In genomic region chrX:40267334-40268118, GRCh38 we compare ENCODE assay signal across 8 cellular contexts.
DNase-seq lines count a peak whose midpoint lies in the region; ATAC-seq and TF ChIP-seq lines count a peak whose summit lies in the region.

No MANE protein-coding gene starts in this region.

- peak overlapping the region in 6 of 8 donors; percentile 51 to 78 (median 72) for H3K27ac ChIP-seq in spleen

- peak overlapping the region; percentile 79 for H3K4me3 Mint-ChIP-seq in activated T-cell treated with anti-CD3 and anti-CD28 coated beads, Interleukin-2, amount 50 U/mL, for 4 hours
- peak overlapping the region; percentile 76 for H3K4me3 Mint-ChIP-seq in T-helper 17 cell

- no peaks in the 10 kb centered on the region for H3K9me3 Mint-ChIP-seq in activated T-cell treated with anti-CD3 and anti-CD28 coated beads, Interleukin-2, amount 50 U/mL, for 4 hours

- intact Hi-C loops in left cardiac atrium (cut with DNase I) = loop anchor here in 1 of 2 donors (5.0 to 10.0 kb wide), 5 partner anchors 93 to 533 kb away; partner anchors contain the start of gene BCOR
- intact Hi-C loops in spleen (cut with DNase I; ENCODE audit: low total_unique reads) = no loop called here

- no peaks in the 10 kb centered on the region for H3K36me3 ChIP-seq in spleen

- no peak for DNase-seq in activated T-cell treated with anti-CD3 and anti-CD28 coated beads, Interleukin-2, amount 50 U/mL, for 4 hours
- no peak for DNase-seq in activated T-cell treated with anti-CD3 and anti-CD28 coated beads for 4 hours
- DNase-seq in T-helper 17 cell = no peak
- peak; percentile 38 for DNase-seq in left cardiac atrium
- DNase-seq in spleen = peak; percentile 72
- no peak for DNase-seq in SHP77 treated with DMSO at 0.1 percent for 48 hours (lab: John Stamatoyannopoulos, UW)

- peak in 1 of 11 experiments; percentile 0 for TF ChIP-seq CTCF in spleen (IDR thresholded peaks at IDR 0.05 in 8 of 11, conservative IDR thresholded peaks at IDR 0.05 in 3 of 11)

- no peak for TF ChIP-seq POLR2A in spleen (IDR thresholded peaks at IDR 0.05)

- H3K36me3 Mint-ChIP-seq in activated T-cell treated with anti-CD3 and anti-CD28 coated beads, Interleukin-2, amount 50 U/mL, for 4 hours (ENCODE audit: insufficient read depth) = no peaks in the 10 kb centered on the region
- no peaks in the 10 kb centered on the region for H3K36me3 Mint-ChIP-seq in T-helper 17 cell (ENCODE audit: low read depth)

- ATAC-seq in activated T-cell treated with anti-CD3 and anti-CD28 coated beads, Interleukin-2, amount 50 U/mL, for 4 hours = peak in 1 of 2 donors; percentile 19
- no peak for ATAC-seq in T-helper 17 cell
- peak; percentile 36 to 64 for ATAC-seq in left cardiac atrium
- no peak for ATAC-seq in HG03432 (IDR thresholded peaks at IDR 0.05; ENCODE audit: unreplicated experiment)
- no peak for ATAC-seq in GM18867 (IDR thresholded peaks at IDR 0.05; ENCODE audit: unreplicated experiment)

- H3K4me1 ChIP-seq in spleen = peaks cover 0 to 29% (median 22%) of the 10 kb centered on the region in 6 donors

- no peak overlapping the region for H3K27ac Mint-ChIP-seq in T-helper 17 cell

- H3K9me3 ChIP-seq in T-helper 17 cell (ENCODE audit: control insufficient read depth, low read length, poor library complexity, severe bottlenecking) = no peaks in the 10 kb centered on the region
- peaks cover 0 to 4% (median 0%) of the 10 kb centered on the region in 8 donors for H3K9me3 ChIP-seq in spleen

- peaks cover 0 to 11% (median 0%) of the 10 kb centered on the region in 7 donors for H3K27me3 ChIP-seq in spleen (replicated peaks in 1 of 7)

- H3K4me1 Mint-ChIP-seq in activated T-cell treated with anti-CD3 and anti-CD28 coated beads, Interleukin-2, amount 50 U/mL, for 4 hours (ENCODE audit: low read depth) = peaks cover 9% of the 10 kb centered on the region
- peaks cover 3% of the 10 kb centered on the region for H3K4me1 Mint-ChIP-seq in T-helper 17 cell

- peak overlapping the region; percentile 20 to 68 (median 38) for H3K4me3 ChIP-seq in spleen

- H3K27me3 Mint-ChIP-seq in activated T-cell treated with anti-CD3 and anti-CD28 coated beads, Interleukin-2, amount 50 U/mL, for 4 hours (ENCODE audit: low read depth) = no peaks in the 10 kb centered on the region
- no peaks in the 10 kb centered on the region for H3K27me3 Mint-ChIP-seq in T-helper 17 cell

- WGBS in spleen, 5 donors = 5 to 22% (median 9%) methylated on average over 15 to 29 of the region's 29 CpGs

Comparison
In these comparisons a context has a peak if more than half of its experiments do, and no peak if none do; other contexts are left out.
1. ATAC-seq: peak in left cardiac atrium (2 of 2); none in T-helper 17 cell (single experiment), HG03432 (single experiment) and GM18867 (single experiment).
2. DNase-seq: peak in left cardiac atrium (single experiment) and spleen (single experiment); none in activated T-cell treated with anti-CD3 and anti-CD28 coated beads, Interleukin-2, amount 50 U/mL, for 4 hours (single experiment), activated T-cell treated with anti-CD3 and anti-CD28 coated beads for 4 hours (single experiment), T-helper 17 cell (0 of 3) and SHP77 treated with DMSO at 0.1 percent for 48 hours (single experiment).